In genomic region chr1:59748123-59748522, GRCh38 we compare ENCODE assay signal across 1 cellular context.
TF ChIP-seq lines count a peak whose summit lies in the region.

No MANE protein-coding gene starts in this region.

TF ChIP-seq in IMR-90, 13 proteins besides CTCF, POLR2A, EP300 and RAD21:
- TF ChIP-seq MAFK (IDR thresholded peaks at IDR 0.05; ENCODE audit: low read depth, low read length) (no peak), FOS (IDR thresholded peaks at IDR 0.05; ENCODE audit: low read depth, low read length) (no peak), RCOR1 (IDR thresholded peaks at IDR 0.05; ENCODE audit: insufficient replicate concordance, low read length) (no peak), RFX5 (IDR thresholded peaks at IDR 0.05; ENCODE audit: low read depth, low read length) (no peak), BHLHE40 (IDR thresholded peaks at IDR 0.05; ENCODE audit: low read depth, low read length) (no peak), SMC3 (IDR thresholded peaks at IDR 0.05; ENCODE audit: low read depth, low read length) (no peak), MAZ (IDR thresholded peaks at IDR 0.05; ENCODE audit: borderline replicate concordance, low read depth, low read length) (no peak), MXI1 (IDR thresholded peaks at IDR 0.05; ENCODE audit: borderline replicate concordance, low read depth, low read length) (no peak), CHD1 (IDR thresholded peaks at IDR 0.05; ENCODE audit: low read depth, low read length) (no peak), ELK1 (IDR thresholded peaks at IDR 0.05; ENCODE audit: borderline replicate concordance, low read depth, low read length) (no peak), USF2 (IDR thresholded peaks at IDR 0.05; ENCODE audit: low read depth, low read length) (no peak), NFE2L2 (IDR thresholded peaks at IDR 0.05; ENCODE audit: low read depth, low read length) (no peak), CEBPB (IDR thresholded peaks at IDR 0.05; ENCODE audit: low read depth, low read length) (no peak)
